In the genomic region with DNA sequence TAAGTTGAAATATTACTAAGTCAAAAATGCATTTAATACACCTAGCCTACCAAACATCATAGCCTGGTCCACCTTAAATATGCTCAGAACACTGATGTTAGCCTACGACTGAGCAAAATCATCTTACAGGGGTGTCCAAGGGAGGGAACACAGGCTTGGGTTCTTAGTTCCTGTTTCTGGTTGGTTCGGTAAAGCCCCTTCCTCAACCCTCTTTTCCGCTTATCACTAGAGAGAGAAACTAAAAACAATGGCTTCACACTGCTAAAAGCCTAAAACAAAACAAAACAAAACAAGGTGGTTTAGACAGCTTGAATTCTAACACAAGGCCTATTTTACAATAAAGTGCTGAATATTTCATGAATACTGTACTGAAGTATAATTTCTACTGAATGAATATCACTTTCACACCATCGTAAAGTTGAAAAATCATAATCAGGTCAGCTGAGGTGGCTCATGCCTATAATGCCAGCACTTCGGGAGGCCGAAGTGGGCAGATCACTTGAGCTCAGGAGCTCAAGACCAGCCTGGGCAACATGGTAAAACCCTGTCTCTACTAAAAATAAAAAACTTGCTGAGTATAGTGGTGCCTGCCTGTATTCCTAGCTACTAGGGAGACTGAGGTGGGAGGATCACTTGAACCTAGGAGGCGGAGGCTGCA, we compare ENCODE assay signal across 9 cellular contexts.
DNase-seq lines count a peak whose midpoint lies in the region; ATAC-seq and TF ChIP-seq lines count a peak whose summit lies in the region.
"Had no signal": no experiment of that assay in that cellular context is flagged by ENCODE, and none has a peak within 500 bp of the region (broad histone marks: within the 10 kb centered on the region; RNA-seq: fewer than 3 reads in every experiment).

No MANE protein-coding gene starts in this region.

- TF ChIP-seq CTCF in OCI-LY7 (conservative IDR thresholded peaks at IDR 0.05; ENCODE audit: low read length): no peak

- POLR2A ChIA-PET in activated CD4-positive, alpha-beta T cell treated with anti-CD3 and anti-CD28 coated beads for 36 hours (lab: Charles Lee): no interaction called here
- POLR2A ChIA-PET in OCI-LY7 (lab: Charles Lee): interaction anchor here (0.7 to 1.4 kb wide), 8 partner anchors 8 to 1079 kb away, joined by 3 to 6 read pairs (median 4); no protein-coding TSS in a partner anchor

- no peaks in the 10 kb centered on the region for H3K9me3 ChIP-seq in OCI-LY7 (ENCODE audit: low read length)
- H3K9me3 ChIP-seq: testis had no signal

- no peaks in the 10 kb centered on the region for H3K36me3 ChIP-seq in OCI-LY7 (ENCODE audit: insufficient read depth, low read length)

- H3K4me3 ChIP-seq in OCI-LY7 (ENCODE audit: low read depth, low read length, poor library complexity, severe bottlenecking): peak overlapping the region; percentile 13
- H3K4me3 ChIP-seq: testis had no signal

- peak; percentile 54 for ATAC-seq in activated CD4-positive, alpha-beta T cell treated with anti-CD3 and anti-CD28 coated beads for 36 hours
- ATAC-seq in HG02763 (IDR thresholded peaks at IDR 0.05; ENCODE audit: unreplicated experiment): peak; percentile 90
- peak; percentile 71 for ATAC-seq in stimulated activated naive CD8-positive, alpha-beta T cell treated with anti-CD3 and anti-CD28 coated beads, Interleukin-15, Interleukin-2, amounts not matched to agents 100 U/mL and 50 U/mL, for 24 hours

- H3K9me2 ChIP-seq in OCI-LY7 (ENCODE audit: insufficient read depth, low read length): no peaks in the 10 kb centered on the region

- CTCF ChIA-PET in activated CD4-positive, alpha-beta T cell treated with anti-CD3 and anti-CD28 coated beads for 36 hours (lab: Charles Lee): interaction anchor here (0.6 to 1.1 kb wide), 2 partner anchors 12 to 23 kb away, joined by 3 read pairs; no protein-coding TSS in a partner anchor
- CTCF ChIA-PET in OCI-LY7 (lab: Charles Lee; ENCODE audit: unreplicated experiment): no interaction called here

- H3K36me3 Mint-ChIP-seq in activated CD4-positive, alpha-beta T cell treated with anti-CD3 and anti-CD28 coated beads for 36 hours (ENCODE audit: low read depth): peaks cover 5% of the 10 kb centered on the region

- H3K4me1 Mint-ChIP-seq in activated CD4-positive, alpha-beta T cell treated with anti-CD3 and anti-CD28 coated beads for 36 hours: peaks cover 43% of the 10 kb centered on the region

- peaks cover 26% of the 10 kb centered on the region for H3K4me1 ChIP-seq in OCI-LY7 (ENCODE audit: insufficient read depth, low read length, poor library complexity, severe bottlenecking)
- H3K4me1 ChIP-seq: testis had no signal

- peaks cover 7% of the 10 kb centered on the region for H4K20me1 ChIP-seq in OCI-LY7 (ENCODE audit: insufficient read depth, low read length)

- H3K79me2 ChIP-seq in OCI-LY7 (ENCODE audit: insufficient read depth, low read depth, low read length): peaks cover 33% of the 10 kb centered on the region; the same call in 1 of the 2 replicates

- peak overlapping the region; percentile 36 for H3K4me3 Mint-ChIP-seq in activated CD4-positive, alpha-beta T cell treated with anti-CD3 and anti-CD28 coated beads for 36 hours

- BruUV-seq in OCI-LY7 (replicated peaks; lab: Mats Ljungman, UMichigan): no TSS peak

- intact Hi-C loops in activated CD4-positive, alpha-beta T cell treated with anti-CD3 and anti-CD28 coated beads for 36 hours (cut with DNase I, micrococcal nuclease): no loop called here
- intact Hi-C loops in OCI-LY7 (cut with micrococcal nuclease; ENCODE audit: unreplicated experiment): loop anchor here (10.0 kb wide), 1 partner anchor 115 kb away; a partner anchor contains a TSS

- H2AFZ ChIP-seq in OCI-LY7 (ENCODE audit: low read length): no peak overlapping the region

- H3K27ac Mint-ChIP-seq in activated CD4-positive, alpha-beta T cell treated with anti-CD3 and anti-CD28 coated beads for 36 hours: peak overlapping the region; percentile 53

- H3K27ac ChIP-seq in OCI-LY7 (ENCODE audit: low read depth, low read length, poor library complexity, severe bottlenecking): no peak overlapping the region
- H3K27ac ChIP-seq: testis had no signal

- no peak for DNase-seq in activated CD4-positive, alpha-beta T cell treated with anti-CD3 and anti-CD28 coated beads for 36 hours
- no peak for DNase-seq in activated CD4-positive, alpha-beta T cell treated with anti-CD3 and anti-CD28 coated beads, Interleukin-2, amount 50 U/mL, for 48 hours
- DNase-seq in OCI-LY7 (ENCODE audit: low spot score) (peak; percentile 65), NCI-H82 treated with DMSO at 0.1 percent for 48 hours (lab: John Stamatoyannopoulos, UW; ENCODE audit: unreplicated experiment) (no peak), hypothalamus (lab: John Stamatoyannopoulos, UW) (no peak)
- no peak for DNase-seq in stimulated activated naive CD8-positive, alpha-beta T cell treated with anti-CD3 and anti-CD28 coated beads, Interleukin-15, Interleukin-2, amounts not matched to agents 100 U/mL and 50 U/mL, for 24 hours
- DNase-seq in stimulated activated CD4-positive, alpha-beta T cell treated with anti-CD3 and anti-CD28 coated beads, Interleukin-4, amount 100 ng/mL, for 1 hour: no peak
- DNase-seq: testis had no signal

- H3K4me2 ChIP-seq in OCI-LY7 (ENCODE audit: low read length): peak overlapping the region; percentile 62

- H3K27me3 Mint-ChIP-seq in activated CD4-positive, alpha-beta T cell treated with anti-CD3 and anti-CD28 coated beads for 36 hours: no peaks in the 10 kb centered on the region

- no peaks in the 10 kb centered on the region for H3K9me3 Mint-ChIP-seq in activated CD4-positive, alpha-beta T cell treated with anti-CD3 and anti-CD28 coated beads for 36 hours (ENCODE audit: low read depth)
